Comparison of ENCODE assay signal across 1 cellular context in the genomic region with DNA sequence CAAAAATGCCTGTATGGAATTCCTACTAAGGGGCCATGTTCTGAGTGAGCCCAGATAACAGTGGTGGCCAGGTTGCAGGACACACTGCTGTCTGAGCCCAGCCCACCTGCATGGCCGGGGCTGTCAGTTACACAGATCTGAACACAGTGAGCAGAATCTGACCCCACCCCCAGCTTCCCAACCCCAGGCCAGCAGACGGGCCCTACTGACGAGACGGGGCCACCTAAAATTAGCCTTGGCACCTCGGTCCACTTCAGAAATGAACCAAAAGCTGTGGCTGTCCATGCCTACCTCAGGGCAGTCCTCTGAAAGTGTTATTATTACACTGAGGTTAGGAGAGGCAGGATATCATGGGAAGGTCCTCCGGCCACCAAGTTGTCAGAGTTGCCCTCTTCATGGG.
TF ChIP-seq lines count a peak whose summit lies in the region.

No MANE protein-coding gene starts in this region.

TF ChIP-seq in IMR-90, 13 proteins besides CTCF, POLR2A, EP300 and RAD21:
- no peak for TF ChIP-seq CEBPB (IDR thresholded peaks at IDR 0.05; ENCODE audit: low read depth, low read length)
- no peak for TF ChIP-seq MAFK (IDR thresholded peaks at IDR 0.05; ENCODE audit: low read depth, low read length)
- TF ChIP-seq, protein P1, sequence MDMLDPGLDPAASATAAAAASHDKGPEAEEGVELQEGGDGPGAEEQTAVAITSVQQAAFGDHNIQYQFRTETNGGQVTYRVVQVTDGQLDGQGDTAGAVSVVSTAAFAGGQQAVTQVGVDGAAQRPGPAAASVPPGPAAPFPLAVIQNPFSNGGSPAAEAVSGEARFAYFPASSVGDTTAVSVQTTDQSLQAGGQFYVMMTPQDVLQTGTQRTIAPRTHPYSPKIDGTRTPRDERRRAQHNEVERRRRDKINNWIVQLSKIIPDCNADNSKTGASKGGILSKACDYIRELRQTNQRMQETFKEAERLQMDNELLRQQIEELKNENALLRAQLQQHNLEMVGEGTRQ (IDR thresholded peaks at IDR 0.05; ENCODE audit: low read depth, low read length): no peak
- TF ChIP-seq FOS (IDR thresholded peaks at IDR 0.05; ENCODE audit: low read depth, low read length): no peak
- no peak for TF ChIP-seq NFE2L2 (IDR thresholded peaks at IDR 0.05; ENCODE audit: low read depth, low read length)
- no peak for TF ChIP-seq SMC3 (IDR thresholded peaks at IDR 0.05; ENCODE audit: low read depth, low read length)
TF ChIP-seq in IMR-90: peak in this region for 0.
